ENCODE assay signal across 18 cellular contexts in genomic region chr4:141807073-141807472, GRCh38.
DNase-seq lines count a peak whose midpoint lies in the region; ATAC-seq and TF ChIP-seq lines count a peak whose summit lies in the region.
"Had no signal": no experiment of that assay in that cellular context is flagged by ENCODE, and none has a peak within 500 bp of the region (broad histone marks: within the 10 kb centered on the region; RNA-seq: fewer than 3 reads in every experiment).

No MANE protein-coding gene starts in this region.

- no peaks in the 10 kb centered on the region for H3K9me1 ChIP-seq in IMR-90 (ENCODE audit: insufficient read depth, low read length)

- no peak overlapping the region; the same call in 1 of the 2 replicates for H3K4ac ChIP-seq in IMR-90 (ENCODE audit: low read depth, low read length)

- H3K36me3 Mint-ChIP-seq in type B pancreatic cell = no peaks in the 10 kb centered on the region
- no peaks in the 10 kb centered on the region for H3K36me3 Mint-ChIP-seq in CD14-positive monocyte
- H3K36me3 Mint-ChIP-seq: CD4-positive, CD25-positive, alpha-beta regulatory T cell had no signal

- H3K9ac ChIP-seq in IMR-90 (ENCODE audit: low read depth, low read length) = no peak overlapping the region

- H3K4me3 ChIP-seq in IMR-90 (ENCODE audit: insufficient read depth, low read depth, low read length) (no peak overlapping the region), brain microvascular endothelial cell (ENCODE audit: low read depth, low read length) (no peak overlapping the region)
- H3K4me3 ChIP-seq: transverse colon had no signal

- no peaks in the 10 kb centered on the region for H3K4me1 Mint-ChIP-seq in type B pancreatic cell (ENCODE audit: unreplicated experiment)
- H3K4me1 Mint-ChIP-seq in CD14-positive monocyte = no peaks in the 10 kb centered on the region
- H3K4me1 Mint-ChIP-seq: CD4-positive, CD25-positive, alpha-beta regulatory T cell had no signal

- H3K4me3 Mint-ChIP-seq in type B pancreatic cell (no peak overlapping the region), CD14-positive monocyte (no peak overlapping the region)
- H3K4me3 Mint-ChIP-seq: CD4-positive, CD25-positive, alpha-beta regulatory T cell; effector memory CD8-positive, alpha-beta T cell had no signal

- H3K36me3 ChIP-seq in IMR-90 (ENCODE audit: control insufficient read depth, insufficient read depth, low read length) = no peaks in the 10 kb centered on the region
- H3K36me3 ChIP-seq in brain microvascular endothelial cell (replicated peaks) = no peaks in the 10 kb centered on the region
- H3K36me3 ChIP-seq: transverse colon had no signal

- peak overlapping the region; percentile 57; the same call in 1 of the 2 replicates for H2BK20ac ChIP-seq in IMR-90 (ENCODE audit: low read depth, low read length)

- peaks cover 6% of the 10 kb centered on the region for H3K4me1 ChIP-seq in IMR-90 (ENCODE audit: control insufficient read depth, insufficient read depth, low read length)
- H3K4me1 ChIP-seq: transverse colon had no signal

- dilution Hi-C loops in IMR-90 (cut with HindIII; ENCODE audit: low sequenced_read_pairs, unreplicated experiment) = no loop called here

- H3K18ac ChIP-seq in IMR-90 (ENCODE audit: low read depth, low read length) = no peak overlapping the region

- H3K9me3 Mint-ChIP-seq in type B pancreatic cell (no peaks in the 10 kb centered on the region), CD14-positive monocyte (peaks cover 0 to 7% (median 0%) of the 10 kb centered on the region in 7 donors)
- H3K9me3 Mint-ChIP-seq: CD4-positive, CD25-positive, alpha-beta regulatory T cell; effector memory CD8-positive, alpha-beta T cell had no signal

- H2AK5ac ChIP-seq in IMR-90 (ENCODE audit: low read depth, low read length) = no peak overlapping the region

- no peak overlapping the region for H3K23ac ChIP-seq in IMR-90 (ENCODE audit: low read depth, low read length)

- 100% methylated on average over 1 of the region's 3 CpGs; no CpG with 5 or more reads in 1 of the 2 experiments for WGBS in IMR-90 (ENCODE audit: extremely low coverage in 2 of 2, insufficient read length in 1 of 2), 2 experiments

- peak overlapping the region; percentile 58 for H2BK120ac ChIP-seq in IMR-90 (ENCODE audit: low read depth, low read length)

- intact Hi-C loops in IMR-90 (cut with micrococcal nuclease) = loop anchor here (10.0 kb wide), 1 partner anchor 462 kb away; no protein-coding TSS in a partner anchor
- intact Hi-C loops in CD14-positive monocyte (cut with micrococcal nuclease) = no loop called here

- H4K20me1 ChIP-seq in IMR-90 (ENCODE audit: insufficient read depth, low read length) = no peaks in the 10 kb centered on the region

- H3K27me3 Mint-ChIP-seq in type B pancreatic cell (no peaks in the 10 kb centered on the region), CD14-positive monocyte (ENCODE audit: low read depth in 3 of 3) (no peaks in the 10 kb centered on the region)
- H3K27me3 Mint-ChIP-seq: CD4-positive, CD25-positive, alpha-beta regulatory T cell; effector memory CD8-positive, alpha-beta T cell had no signal

- TF ChIP-seq RAD21 in IMR-90 (IDR thresholded peaks at IDR 0.05; ENCODE audit: low read length) = no peak

- no TSS peak for BruUV-seq in IMR-90 (replicated peaks; lab: Mats Ljungman, UMichigan)

- H3K4me2 ChIP-seq in IMR-90 (ENCODE audit: low read depth, low read length) = peak overlapping the region; percentile 29; the same call in 1 of the 2 replicates

- peak overlapping the region; percentile 17; the same call in 1 of the 2 replicates for H4K91ac ChIP-seq in IMR-90 (ENCODE audit: insufficient read depth, low read depth, low read length)

- H3K27ac ChIP-seq in IMR-90 (ENCODE audit: insufficient read depth, low read length) (no peak overlapping the region), brain microvascular endothelial cell (no peak overlapping the region)
- H3K27ac ChIP-seq: transverse colon had no signal

- CTCF ChIA-PET in IMR-90 (lab: Yijun Ruan, JAX) = no interaction called here

- peak overlapping the region; percentile 62; the same call in 2 of the 3 replicates for H2BK15ac ChIP-seq in IMR-90 (ENCODE audit: low read depth, low read length)

- H3K79me1 ChIP-seq in IMR-90 (ENCODE audit: low read depth in 1 of 2, low read length in 2 of 2) = no peaks in the 10 kb centered on the region

- POLR2A ChIA-PET in IMR-90 (lab: Charles Lee; ENCODE audit: unreplicated experiment) = no interaction called here

- H4K8ac ChIP-seq in IMR-90 (ENCODE audit: low read depth in 2 of 2, low read length in 2 of 2) = no peak overlapping the region; a peak in 1 of 4 replicates

- no peaks in the 10 kb centered on the region for H3K27me3 ChIP-seq in IMR-90 (ENCODE audit: control insufficient read depth, insufficient read depth, low read length)
- no peaks in the 10 kb centered on the region for H3K27me3 ChIP-seq in brain microvascular endothelial cell (replicated peaks)
- H3K27me3 ChIP-seq: transverse colon had no signal

- no peak overlapping the region for H2AFZ ChIP-seq in IMR-90 (replicated peaks; ENCODE audit: low read length, poor library complexity)

- no peak for TF ChIP-seq POLR2A in IMR-90 (IDR thresholded peaks at IDR 0.05; ENCODE audit: low read depth, low read length)

- no peak overlapping the region for H3K56ac ChIP-seq in IMR-90 (ENCODE audit: extremely low read depth, insufficient read depth, low read length)

- H2AK9ac ChIP-seq in IMR-90 (replicated peaks; ENCODE audit: low read depth, low read length, poor library complexity) = no peak overlapping the region

- peak; percentile 59 for ATAC-seq in IMR-90 (ENCODE audit: low read depth)
- ATAC-seq: effector memory CD8-positive, alpha-beta T cell had no signal

- H3K27ac Mint-ChIP-seq in type B pancreatic cell (no peak overlapping the region), CD14-positive monocyte (no peak overlapping the region)
- H3K27ac Mint-ChIP-seq: CD4-positive, CD25-positive, alpha-beta regulatory T cell; effector memory CD8-positive, alpha-beta T cell had no signal

- TF ChIP-seq CTCF in IMR-90 (conservative IDR thresholded peaks at IDR 0.05; ENCODE audit: low read depth, low read length) = no peak
- no peak for TF ChIP-seq CTCF in brain microvascular endothelial cell (IDR thresholded peaks at IDR 0.05; ENCODE audit: low read depth, low read length, missing control alignments)
- TF ChIP-seq CTCF in type B pancreatic cell (conservative IDR thresholded peaks at IDR 0.05) = no peak
- no peak for TF ChIP-seq CTCF in CD14-positive monocyte (IDR thresholded peaks at IDR 0.05)

- H3K9me3 ChIP-seq in IMR-90 (ENCODE audit: control insufficient read depth, insufficient read depth, low read length) = no peaks in the 10 kb centered on the region
- H3K9me3 ChIP-seq: transverse colon had no signal

- H2BK5ac ChIP-seq in IMR-90 (ENCODE audit: low read depth, low read length, poor library complexity, severe bottlenecking) = peak overlapping the region; percentile 28

- peak; percentile 76 for DNase-seq in EL
- peak; percentile 68 for DNase-seq in IMR-90
- DNase-seq in brain microvascular endothelial cell = peak; percentile 35
- DNase-seq in myocyte (ENCODE audit: low read depth) = peak; percentile 17
- DNase-seq in type B pancreatic cell (ENCODE audit: extremely low spot score, unreplicated experiment) = no peak
- no peak for DNase-seq in CD14-positive monocyte (ENCODE audit: low spot score)
- no peak for DNase-seq in mucosa of gallbladder (ENCODE audit: low spot score)
- no peak for DNase-seq in stimulated activated CD8-positive, alpha-beta memory T cell treated with anti-CD3 and anti-CD28 coated beads, Interleukin-4, amount 100 ng/mL, for 48 hours
- DNase-seq: activated CD4-positive, alpha-beta T cell treated with anti-CD3 and anti-CD28 coated beads, Interleukin-2, amount 50 U/mL, for 4 hours; CD4-positive, CD25-positive, alpha-beta regulatory T cell; effector memory CD8-positive, alpha-beta T cell; glutamatergic neuron; kidney; NCI-H1436; NCI-H510A; stimulated activated CD4-positive, alpha-beta T cell treated with anti-CD3 and anti-CD28 coated beads, Interleukin-2, amount 100 ng/mL, for 24 hours; T-helper 9 cell; transverse colon had no signal

- in situ Hi-C loops in IMR-90 (cut with MboI; ENCODE audit: low sequenced_read_pairs) = no loop called here
- in situ Hi-C loops in brain microvascular endothelial cell (cut with HindIII; ENCODE audit: low pct_ligation_motif_present, low sequenced_read_pairs) = no loop called here

- H3K14ac ChIP-seq in IMR-90 (replicated peaks; ENCODE audit: low read depth, low read length) = peak overlapping the region; percentile 54; the same call in 1 of the 2 replicates

- H4K5ac ChIP-seq in IMR-90 (ENCODE audit: low read depth, low read length) = no peak overlapping the region

TF ChIP-seq in IMR-90, 13 proteins besides CTCF, POLR2A, EP300 and RAD21:
- TF ChIP-seq RFX5 (IDR thresholded peaks at IDR 0.05; ENCODE audit: low read depth, low read length) = no peak
- peak; percentile 48; the same call in 1 of the 2 replicates for TF ChIP-seq FOS (IDR thresholded peaks at IDR 0.05; ENCODE audit: low read depth, low read length)
- TF ChIP-seq USF2 (IDR thresholded peaks at IDR 0.05; ENCODE audit: low read depth, low read length) = no peak

Comparison
In these comparisons a context has a peak if more than half of its experiments do, and no peak if none do; other contexts are left out.
1. DNase-seq: peak in EL (single experiment), IMR-90 (single experiment), brain microvascular endothelial cell (single experiment) and myocyte (single experiment); none in type B pancreatic cell (single experiment), CD14-positive monocyte (single experiment), mucosa of gallbladder (single experiment) and stimulated activated CD8-positive, alpha-beta memory T cell treated with anti-CD3 and anti-CD28 coated beads, Interleukin-4, amount 100 ng/mL, for 48 hours (single experiment).